ENCODE assay signal across 24 cellular contexts in the genomic region with DNA sequence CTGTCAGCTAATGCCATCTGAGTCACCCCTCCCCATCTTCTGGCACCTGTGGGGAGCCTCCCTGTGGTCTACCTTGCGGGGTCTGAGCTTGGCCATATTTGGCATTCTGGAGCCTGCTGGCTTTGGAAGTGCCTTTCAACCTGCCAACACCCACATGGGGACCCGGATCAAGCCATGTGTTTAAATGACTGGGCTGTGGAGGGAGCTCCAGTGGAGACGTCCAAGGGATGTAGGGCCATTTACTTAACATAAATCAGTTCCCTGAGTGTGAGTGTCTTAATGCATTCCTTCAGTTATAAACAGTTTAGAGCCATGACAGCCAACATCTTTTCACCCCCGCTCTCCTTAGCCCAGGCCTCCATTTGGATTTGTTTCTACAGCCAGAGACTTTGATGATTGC. TPM values are rescaled to one million over a fixed set of nuclear protein-coding genes. Genes with fewer than 3 reads are reported as not detected.
A peak's percentile ranks its signal among the peaks of the same experiment; 100 is the strongest.
DNase-seq lines count a peak whose midpoint lies in the region; ATAC-seq, FAIRE-seq and TF ChIP-seq lines count a peak whose summit lies in the region.
"Had no signal": no experiment of that assay in that cellular context is flagged by ENCODE, and none has a peak within 500 bp of the region (broad histone marks: within the 10 kb centered on the region; RNA-seq: fewer than 3 reads in every experiment).

No MANE protein-coding gene starts in this region.

- H3K27ac Mint-ChIP-seq in activated CD8-positive, alpha-beta memory T cell treated with anti-CD3 and anti-CD28 coated beads, Interleukin-2, amount 10 ng/mL, durations not matched to agents 7 days and 5 days = no peak overlapping the region
- peak overlapping the region in 2 of 3 experiments; percentile 44 to 78 for H3K27ac Mint-ChIP-seq in nephron
- H3K27ac Mint-ChIP-seq in stimulated activated naive B cell treated with anti-CD40 and anti-IgM and Interleukin-4, amounts not matched to agents 10 μg/mL and 1 μg/mL and 100 μg/mL, for 72 hours = no peak overlapping the region
- H3K27ac Mint-ChIP-seq: activated CD4-positive, alpha-beta T cell treated with anti-CD3 and anti-CD28 coated beads, Interleukin-2, amount 10 ng/mL, durations not matched to agents 7 days and 5 days; activated naive CD4-positive, alpha-beta T cell treated with anti-CD3 and anti-CD28 coated beads, Interleukin-2, amount 50 U/mL, for 72 hours; activated T-helper 17 cell treated with anti-CD3 and anti-CD28 coated beads, Interleukin-2, amount 50 U/mL, for 72 hours; CD4-positive, alpha-beta T cell; stimulated activated effector memory CD8-positive, alpha-beta T cell treated with anti-CD3 and anti-CD28 coated beads, Interleukin-12 subunit alpha, Interleukin-12 subunit beta, amount 100 ng/mL, for 72 hours had no signal

- no peaks in the 10 kb centered on the region for H4K20me1 ChIP-seq in H1 (replicated peaks in 1 of 2; ENCODE audit: control insufficient read depth in 1 of 2, insufficient read depth in 2 of 2, low read length in 2 of 2)

- H3K4me1 ChIP-seq in H1 (replicated peaks in 1 of 4; ENCODE audit: control insufficient read depth in 3 of 4, insufficient read depth in 4 of 4, low read length in 3 of 4) (0 out of 7 replicates have a peak, but pooled peaks cover 0 to 2% (median 0%) of the 10 kb centered on the region in 4 experiments), upper lobe of left lung (peaks cover 0 to 5% (median 0%) of the 10 kb centered on the region in 4 donors)

- H3K36me3 ChIP-seq in H1 (ENCODE audit: control insufficient read depth in 2 of 4, insufficient read depth in 4 of 4, low read length in 3 of 4) (no peaks in the 10 kb centered on the region), upper lobe of left lung (no peaks in the 10 kb centered on the region)
- H3K36me3 ChIP-seq: lower lobe of right lung had no signal

- no peaks in the 10 kb centered on the region for H3K27me3 ChIP-seq in H1 (replicated peaks in 1 of 4; ENCODE audit: control insufficient read depth in 3 of 4, extremely low read depth in 1 of 4, insufficient read depth in 3 of 4, low read length in 3 of 4)
- no peaks in the 10 kb centered on the region for H3K27me3 ChIP-seq in upper lobe of left lung

- no peaks in the 10 kb centered on the region for H3K36me3 Mint-ChIP-seq in activated CD8-positive, alpha-beta memory T cell treated with anti-CD3 and anti-CD28 coated beads, Interleukin-2, amount 10 ng/mL, durations not matched to agents 7 days and 5 days
- peaks cover 31% of the 10 kb centered on the region for H3K36me3 Mint-ChIP-seq in nephron (ENCODE audit: low read depth)
- peaks cover 4% of the 10 kb centered on the region in 2 donors for H3K36me3 Mint-ChIP-seq in stimulated activated naive B cell treated with anti-CD40 and anti-IgM and Interleukin-4, amounts not matched to agents 10 μg/mL and 1 μg/mL and 100 μg/mL, for 72 hours
- H3K36me3 Mint-ChIP-seq: stimulated activated effector memory CD8-positive, alpha-beta T cell treated with anti-CD3 and anti-CD28 coated beads, Interleukin-12 subunit alpha, Interleukin-12 subunit beta, amount 100 ng/mL, for 72 hours had no signal

- H2BK5ac ChIP-seq in H1 (ENCODE audit: low read depth, low read length) = no peak overlapping the region

- no peak for TF ChIP-seq EP300 in H1 (IDR thresholded peaks at IDR 0.05; ENCODE audit: borderline replicate concordance in 1 of 2, low read depth in 2 of 2, low read length in 2 of 2)
- TF ChIP-seq EP300 in upper lobe of left lung (IDR thresholded peaks at IDR 0.05) = no peak

- peak; percentile 34 for DNase-seq in activated CD8-positive, alpha-beta memory T cell treated with anti-CD3 and anti-CD28 coated beads, Interleukin-2, amount 10 ng/mL, durations not matched to agents 7 days and 5 days
- no peak for DNase-seq in activated CD8-positive, alpha-beta memory T cell treated with anti-CD3 and anti-CD28 coated beads, Interleukin-2, amount 50 U/mL, for 4 hours
- DNase-seq in H1 (ENCODE audit: low read depth in 1 of 2, low spot score in 2 of 2) = no peak
- DNase-seq in upper lobe of left lung = no peak
- no peak for DNase-seq in stimulated activated naive B cell treated with anti-CD40 and anti-IgM and Interleukin-4, amounts not matched to agents 10 μg/mL and 1 μg/mL and 100 μg/mL, for 72 hours
- DNase-seq: activated CD4-positive, alpha-beta T cell treated with anti-CD3 and anti-CD28 coated beads, Interleukin-2, amount 10 ng/mL, durations not matched to agents 7 days and 5 days; CD4-positive, alpha-beta T cell; effector CD8-positive, alpha-beta T cell; erythroblast; islet precursor cell; KBM-7; lower lobe of right lung; NCI-H1417 treated with DMSO at 0.1 percent for 48 hours; NCI-H446; stimulated activated CD4-positive, alpha-beta T cell treated with anti-CD3 and anti-CD28 coated beads, Interleukin-2, amount 100 ng/mL, for 48 hours had no signal

- H2BK12ac ChIP-seq in H1 (ENCODE audit: low read depth, low read length) = no peak overlapping the region

- H3K9ac ChIP-seq in H1 (replicated peaks in 1 of 4; ENCODE audit: extremely low read depth in 1 of 4, low read depth in 3 of 4, low read length in 3 of 4) = no peak overlapping the region

- no peak overlapping the region for H2BK120ac ChIP-seq in H1 (replicated peaks; ENCODE audit: low read depth, low read length)

- CTCF ChIA-PET in activated CD8-positive, alpha-beta memory T cell treated with anti-CD3 and anti-CD28 coated beads, Interleukin-2, amount 10 ng/mL, durations not matched to agents 7 days and 5 days (lab: Charles Lee) = interaction anchor here (1.0 to 1.1 kb wide), 2 partner anchors 19 to 216 kb away, joined by 3 to 4 read pairs; no protein-coding TSS in a partner anchor
- CTCF ChIA-PET in H1 (lab: Charles Lee; ENCODE audit: partially characterized antibody) = interaction anchor here (0.6 to 1.5 kb wide), 2 partner anchors 15 to 197 kb away, joined by 3 to 4 read pairs; no protein-coding TSS in a partner anchor

- POLR2A ChIA-PET in H1 (lab: Charles Lee; ENCODE audit: partially characterized antibody) = no interaction called here

- no peak overlapping the region for H3K18ac ChIP-seq in H1 (ENCODE audit: extremely low read depth, low read length)

- H3K23me2 ChIP-seq in H1 (ENCODE audit: low read depth, low read length) = no peaks in the 10 kb centered on the region; the same call in 1 of the 2 replicates

- H3K27me3 Mint-ChIP-seq in activated CD8-positive, alpha-beta memory T cell treated with anti-CD3 and anti-CD28 coated beads, Interleukin-2, amount 10 ng/mL, durations not matched to agents 7 days and 5 days = peaks cover 6% of the 10 kb centered on the region
- H3K27me3 Mint-ChIP-seq in nephron (ENCODE audit: low read depth) = no peaks in the 10 kb centered on the region
- H3K27me3 Mint-ChIP-seq in stimulated activated naive B cell treated with anti-CD40 and anti-IgM and Interleukin-4, amounts not matched to agents 10 μg/mL and 1 μg/mL and 100 μg/mL, for 72 hours = peaks cover 21 to 22% of the 10 kb centered on the region in 2 donors

- H4K5ac ChIP-seq in H1 (ENCODE audit: insufficient read length, low read depth, low read length) = no peak overlapping the region

- no peaks in the 10 kb centered on the region for H3K4me1 Mint-ChIP-seq in activated CD8-positive, alpha-beta memory T cell treated with anti-CD3 and anti-CD28 coated beads, Interleukin-2, amount 10 ng/mL, durations not matched to agents 7 days and 5 days
- peaks cover 11% of the 10 kb centered on the region for H3K4me1 Mint-ChIP-seq in nephron
- no peaks in the 10 kb centered on the region for H3K4me1 Mint-ChIP-seq in stimulated activated naive B cell treated with anti-CD40 and anti-IgM and Interleukin-4, amounts not matched to agents 10 μg/mL and 1 μg/mL and 100 μg/mL, for 72 hours
- H3K4me1 Mint-ChIP-seq: activated CD4-positive, alpha-beta T cell treated with anti-CD3 and anti-CD28 coated beads, Interleukin-2, amount 10 ng/mL, durations not matched to agents 7 days and 5 days; activated T-helper 17 cell treated with anti-CD3 and anti-CD28 coated beads, Interleukin-2, amount 50 U/mL, for 72 hours; stimulated activated effector memory CD8-positive, alpha-beta T cell treated with anti-CD3 and anti-CD28 coated beads, Interleukin-12 subunit alpha, Interleukin-12 subunit beta, amount 100 ng/mL, for 72 hours had no signal

- H3K4me3 ChIP-seq in H1 (ENCODE audit: extremely low read depth in 1 of 4, insufficient read depth in 2 of 4, low read depth in 3 of 4, low read length in 4 of 4) (no peak overlapping the region), upper lobe of left lung (no peak overlapping the region)
- H3K4me3 ChIP-seq: lower lobe of right lung had no signal

- H3K4me2 ChIP-seq in H1 (ENCODE audit: insufficient read depth in 1 of 2, low read depth in 2 of 2, low read length in 2 of 2) = no peak overlapping the region

- H3K9me3 Mint-ChIP-seq in activated CD8-positive, alpha-beta memory T cell treated with anti-CD3 and anti-CD28 coated beads, Interleukin-2, amount 10 ng/mL, durations not matched to agents 7 days and 5 days (ENCODE audit: low read depth) = peaks cover 8% of the 10 kb centered on the region
- peaks cover 31% of the 10 kb centered on the region for H3K9me3 Mint-ChIP-seq in nephron
- H3K9me3 Mint-ChIP-seq in stimulated activated naive B cell treated with anti-CD40 and anti-IgM and Interleukin-4, amounts not matched to agents 10 μg/mL and 1 μg/mL and 100 μg/mL, for 72 hours = peaks cover 10 to 13% of the 10 kb centered on the region in 2 donors

- ATAC-seq in activated CD8-positive, alpha-beta memory T cell treated with anti-CD3 and anti-CD28 coated beads, Interleukin-2, amount 10 ng/mL, durations not matched to agents 7 days and 5 days = no peak
- ATAC-seq in upper lobe of left lung (ENCODE audit: low FRiP score in 2 of 2) (no peak), HG02884 (IDR thresholded peaks at IDR 0.05; ENCODE audit: unreplicated experiment) (no peak), HG03342 (IDR thresholded peaks at IDR 0.05; ENCODE audit: unreplicated experiment) (no peak)
- no peak for ATAC-seq in stimulated activated naive B cell treated with anti-CD40 and anti-IgM and Interleukin-4, amounts not matched to agents 10 μg/mL and 1 μg/mL and 100 μg/mL, for 72 hours (replicated peaks)
- ATAC-seq: activated naive CD4-positive, alpha-beta T cell treated with anti-CD3 and anti-CD28 coated beads, Interleukin-2, amount 50 U/mL, for 72 hours; activated T-helper 17 cell treated with anti-CD3 and anti-CD28 coated beads, Interleukin-2, amount 50 U/mL, for 72 hours; stimulated activated effector memory CD8-positive, alpha-beta T cell treated with anti-CD3 and anti-CD28 coated beads, Interleukin-12 subunit alpha, Interleukin-12 subunit beta, amount 100 ng/mL, for 72 hours had no signal

- 88% methylated on average over 4 of the region's 4 CpGs; no CpG with 5 or more reads in 1 of the 2 experiments for WGBS in H1 (ENCODE audit: extremely low coverage in 1 of 2, insufficient coverage in 1 of 2, insufficient read length in 1 of 2, insufficient replicate concordance in 2 of 2, low coverage in 1 of 2, low lambda C conversion rate in 2 of 2, missing lambda C conversion rate in 1 of 2), 2 experiments
- 63 to 84% methylated on average over 4 of the region's 4 CpGs for WGBS in upper lobe of left lung, 2 donors

- TF ChIP-seq POLR2A in H1 (IDR thresholded peaks at IDR 0.05; ENCODE audit: control extremely low read depth in 1 of 2, low read depth in 2 of 2, low read length in 2 of 2) = no peak
- TF ChIP-seq POLR2A in upper lobe of left lung (IDR thresholded peaks at IDR 0.05) = no peak

- TF ChIP-seq CTCF in H1 (IDR thresholded peaks at IDR 0.05; ENCODE audit: control extremely low read depth in 1 of 3, insufficient read depth in 1 of 3, low read depth in 1 of 3, low read length in 3 of 3) (no peak), nephron (IDR thresholded peaks at IDR 0.05; ENCODE audit: unreplicated experiment in 3 of 3) (no peak), upper lobe of left lung (IDR thresholded peaks at IDR 0.05) (no peak)

- no peaks in the 10 kb centered on the region for H3K79me2 ChIP-seq in H1 (ENCODE audit: control insufficient read depth in 1 of 2, insufficient read depth in 2 of 2, low read length in 2 of 2)

- no peak overlapping the region for H3K4ac ChIP-seq in H1 (replicated peaks; ENCODE audit: insufficient read length, low read depth, low read length)

- H3K56ac ChIP-seq in H1 (replicated peaks; ENCODE audit: insufficient read length, low read depth, low read length) = no peak overlapping the region

- H2BK15ac ChIP-seq in H1 (ENCODE audit: low read length) = no peak overlapping the region

- no peak overlapping the region for H4K91ac ChIP-seq in H1 (replicated peaks; ENCODE audit: insufficient read length, low read length)

- H3K9me3 ChIP-seq in H1 (ENCODE audit: insufficient read depth in 2 of 2, low read depth in 1 of 2, low read length in 1 of 2) = peaks cover 3% of the 10 kb centered on the region in 2 experiments; a peak in 2 of 4 replicates
- peaks cover 0 to 8% (median 6%) of the 10 kb centered on the region in 4 donors for H3K9me3 ChIP-seq in upper lobe of left lung

- H2BK20ac ChIP-seq in H1 (ENCODE audit: low read length) = no peak overlapping the region

- no peak overlapping the region for H4K8ac ChIP-seq in H1 (ENCODE audit: extremely low read depth, insufficient read depth, low read length)

- H3K14ac ChIP-seq in H1 (ENCODE audit: insufficient read length) = no peak overlapping the region

- no peak overlapping the region for H3K4me3 Mint-ChIP-seq in activated CD8-positive, alpha-beta memory T cell treated with anti-CD3 and anti-CD28 coated beads, Interleukin-2, amount 10 ng/mL, durations not matched to agents 7 days and 5 days
- no peak overlapping the region for H3K4me3 Mint-ChIP-seq in nephron
- no peak overlapping the region for H3K4me3 Mint-ChIP-seq in stimulated activated naive B cell treated with anti-CD40 and anti-IgM and Interleukin-4, amounts not matched to agents 10 μg/mL and 1 μg/mL and 100 μg/mL, for 72 hours
- H3K4me3 Mint-ChIP-seq: activated CD4-positive, alpha-beta T cell treated with anti-CD3 and anti-CD28 coated beads, Interleukin-2, amount 10 ng/mL, durations not matched to agents 7 days and 5 days; activated T-helper 17 cell treated with anti-CD3 and anti-CD28 coated beads, Interleukin-2, amount 50 U/mL, for 72 hours; CD4-positive, alpha-beta T cell; stimulated activated effector memory CD8-positive, alpha-beta T cell treated with anti-CD3 and anti-CD28 coated beads, Interleukin-12 subunit alpha, Interleukin-12 subunit beta, amount 100 ng/mL, for 72 hours had no signal

- H3K23ac ChIP-seq in H1 (ENCODE audit: insufficient read length) = no peak overlapping the region

- H2AFZ ChIP-seq in H1 (ENCODE audit: low read length) = no peak overlapping the region

- no peaks in the 10 kb centered on the region; the same call in 1 of the 2 replicates for H3K79me1 ChIP-seq in H1 (ENCODE audit: low read depth, low read length)

- no peak overlapping the region for H3K27ac ChIP-seq in H1 (ENCODE audit: low read depth, low read length)
- H3K27ac ChIP-seq in upper lobe of left lung = peak overlapping the region in 3 of 4 donors; percentile 32 to 58 (median 42)
- H3K27ac ChIP-seq: 22Rv1, lower lobe of right lung had no signal

- no peak overlapping the region for H2AK5ac ChIP-seq in H1 (ENCODE audit: low read depth, low read length)

- no peak for TF ChIP-seq RAD21 in H1 (IDR thresholded peaks at IDR 0.05 in 1 of 2, conservative IDR thresholded peaks at IDR 0.05 in 1 of 2; ENCODE audit: low read depth in 2 of 2, low read length in 2 of 2)

- no peak for FAIRE-seq in H1 (lab: Jason Lieb, UNC)
- FAIRE-seq: frontal cortex had no signal

RNA-seq across cellular contexts. Expression of gene CACNA1C, which starts 22.0 kb away (rescaled TPM):
- total RNA-seq in activated CD8-positive, alpha-beta memory T cell treated with anti-CD3 and anti-CD28 coated beads, Interleukin-2, amount 10 ng/mL, durations not matched to agents 7 days and 5 days = under 1 TPM; 0.14 to 0.26 TPM
- total RNA-seq in H1 (2021; fragmentation: NEBNext Ultra II Directional; extraction: Animal tissue kit (Norgen Biotek cat#: 25700)) = 1.3 and 1.9 TPM in 2 replicates
- 0.97 and 1.3 TPM in 2 replicates for polyA plus RNA-seq in H1 (2011; rRNA removed)
- 0.88 TPM for polyA plus RNA-seq in H1 (2011; cell fraction: cytosol; rRNA removed)
- polyA plus RNA-seq in H1 (2011; cell fraction: nucleus; rRNA removed) = 5.2 TPM
- 0.82 to 1.8 TPM (median 1.4 TPM) in 4 replicates for polyA plus RNA-seq in H1 (2012, experiment 1 of 2)
- polyA plus RNA-seq in H1 (2012, experiment 2 of 2) = 0.55 TPM
- polyA plus RNA-seq in H1 (2013, experiment 1 of 2) = 1.4 TPM
- 1.2 TPM for polyA plus RNA-seq in H1 (2013, experiment 2 of 2)
- 3.5 and 4.4 TPM in 2 replicates for polyA minus RNA-seq in H1 (2011; rRNA and poly(A)+ RNA removed)
- polyA minus RNA-seq in H1 (2011; cell fraction: cytosol; rRNA and poly(A)+ RNA removed) = 1.8 TPM
- 6.9 TPM for polyA minus RNA-seq in H1 (2011; cell fraction: nucleus; rRNA and poly(A)+ RNA removed)
- 10 to 100 TPM in 2 of 6 donors, 1 to 10 TPM in 4; 5.2 to 45.1 (median 8.8) TPM for total RNA-seq in upper lobe of left lung
- total RNA-seq: pulmonary artery endothelial cell had no signal

Comparison
In these comparisons a context has a peak if more than half of its experiments do, and no peak if none do; other contexts are left out.
1. H3K27ac Mint-ChIP-seq: peak in nephron (2 of 3); none in activated CD8-positive, alpha-beta memory T cell treated with anti-CD3 and anti-CD28 coated beads, Interleukin-2, amount 10 ng/mL, durations not matched to agents 7 days and 5 days (single experiment) and stimulated activated naive B cell treated with anti-CD40 and anti-IgM and Interleukin-4, amounts not matched to agents 10 μg/mL and 1 μg/mL and 100 μg/mL, for 72 hours (single experiment).